ENCODE assay signal across 20 cellular contexts in the genomic region with DNA sequence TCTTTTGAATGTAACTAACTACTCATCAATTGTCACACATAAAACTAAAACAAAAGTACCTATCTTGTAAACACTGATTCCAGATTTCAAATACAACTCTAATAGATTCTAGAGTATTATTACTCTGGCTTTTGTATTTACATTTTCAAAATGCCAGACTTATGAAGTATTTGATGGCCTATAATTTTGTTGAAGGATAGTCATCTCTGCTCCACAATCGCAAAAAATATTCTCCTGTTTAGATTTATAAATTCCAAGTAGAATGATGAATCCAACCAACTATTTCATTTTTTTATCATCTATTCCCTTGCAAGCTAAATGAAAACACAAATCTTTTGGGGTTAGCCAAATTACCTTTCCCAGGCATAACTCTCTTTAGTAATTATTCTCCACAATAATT.
"Had no signal": no experiment of that assay in that cellular context is flagged by ENCODE, and none has a peak within 500 bp of the region (broad histone marks: within the 10 kb centered on the region; RNA-seq: fewer than 3 reads in every experiment).

No MANE protein-coding gene starts in this region.

- H3K4me2 ChIP-seq: SK-N-SH had no signal

- ATAC-seq: Panc1 had no signal

- H3K27ac ChIP-seq: HL-60, RWPE1 had no signal

- DNase-seq: KBM-7, MV-4-11, NCI-H1092, NCI-H1105 treated with DMSO at 0.1 percent for 48 hours, NCI-H1417 treated with DMSO at 0.1 percent for 48 hours, NCI-H146, NCI-H1694 treated with DMSO at 0.1 percent for 48 hours, NCI-H1930, NCI-H2081, NCI-H2107, NCI-H2227 treated with DMSO at 0.1 percent for 48 hours, NCI-H524, NCI-H526 treated with DMSO at 0.1 percent for 48 hours, NCI-H748 treated with DMSO at 0.1 percent for 48 hours, SHP77, SK-N-SH, SW 1271 had no signal

- H3K9ac ChIP-seq: SK-N-SH had no signal
